Comparison of ENCODE assay signal across 29 cellular contexts in genomic region chr9:96363175-96363967, GRCh38.
"Had no signal": no experiment of that assay in that cellular context is flagged by ENCODE, and none has a peak within 500 bp of the region (broad histone marks: within the 10 kb centered on the region; RNA-seq: fewer than 3 reads in every experiment).

No MANE protein-coding gene starts in this region.

- H2AFZ ChIP-seq: hepatocyte had no signal

- H3K4me3 ChIP-seq: colonic mucosa, hepatocyte, left lung, lung, thyroid gland, upper lobe of right lung had no signal

- H3K27ac ChIP-seq: brain microvascular endothelial cell, colonic mucosa, epithelial cell of prostate, foreskin keratinocyte, hepatocyte, left lung, thyroid gland, upper lobe of right lung, WERI-Rb-1 had no signal

- DNase-seq: activated CD4-positive, alpha-beta T cell treated with anti-CD3 and anti-CD28 coated beads, Interleukin-2, amount 10 ng/mL, durations not matched to agents 7 days and 5 days; activated CD4-positive, CD25-positive, alpha-beta regulatory T cell treated with anti-CD3 and anti-CD28 coated beads, Interleukin-2, amount 50 U/mL, for 72 hours; activated CD8-positive, alpha-beta T cell treated with anti-CD3 and anti-CD28 coated beads, Interleukin-2, amount 10 ng/mL, durations not matched to agents 7 days and 5 days; activated gamma-delta T cell treated with Interleukin-2 at 50 U/mL for 16 hours; activated T-cell treated with anti-CD3 and anti-CD28 coated beads, Interleukin-2, amount 50 U/mL, for 1 hour; aorta; brain microvascular endothelial cell; colonic mucosa; foreskin keratinocyte; glutamatergic neuron; immature natural killer cell; kidney glomerular epithelial cell; left lung; natural killer cell; stimulated activated CD4-positive, alpha-beta T cell treated with anti-CD3 and anti-CD28 coated beads, Interleukin-12 subunit alpha, Interleukin-12 subunit beta, amount 100 ng/mL, for 4 hours; stimulated activated CD4-positive, alpha-beta T cell treated with anti-CD3 and anti-CD28 coated beads, Interleukin-4, amount 100 ng/mL, for 4 hours; substantia nigra; T-cell; thyroid gland; upper lobe of right lung; WERI-Rb-1 had no signal

- H3K4me3 Mint-ChIP-seq: activated CD4-positive, alpha-beta T cell treated with anti-CD3 and anti-CD28 coated beads, Interleukin-2, amount 10 ng/mL, durations not matched to agents 7 days and 5 days; activated CD8-positive, alpha-beta T cell treated with anti-CD3 and anti-CD28 coated beads, Interleukin-2, amount 10 ng/mL, durations not matched to agents 7 days and 5 days; activated naive CD4-positive, alpha-beta T cell treated with anti-CD3 and anti-CD28 coated beads, Interleukin-2, amount 50 U/mL, for 24 hours; immature natural killer cell; mesothelial cell of epicardium; natural killer cell; stimulated activated naive CD8-positive, alpha-beta T cell treated with anti-CD3 and anti-CD28 coated beads, Interleukin-15, Interleukin-2, amounts not matched to agents 100 ng/mL and 50 ng/mL, for 24 hours; T-cell had no signal

- FAIRE-seq: TTC549 had no signal

- H3K4me2 ChIP-seq: hepatocyte had no signal

- H3K27ac Mint-ChIP-seq: activated CD4-positive, alpha-beta T cell treated with anti-CD3 and anti-CD28 coated beads, Interleukin-2, amount 10 ng/mL, durations not matched to agents 7 days and 5 days; activated CD8-positive, alpha-beta T cell treated with anti-CD3 and anti-CD28 coated beads, Interleukin-2, amount 10 ng/mL, durations not matched to agents 7 days and 5 days; activated naive CD4-positive, alpha-beta T cell treated with anti-CD3 and anti-CD28 coated beads, Interleukin-2, amount 50 U/mL, for 24 hours; immature natural killer cell; mesothelial cell of epicardium; natural killer cell; progenitor cell of endocrine pancreas; stimulated activated naive CD8-positive, alpha-beta T cell treated with anti-CD3 and anti-CD28 coated beads, Interleukin-15, Interleukin-2, amounts not matched to agents 100 ng/mL and 50 ng/mL, for 24 hours; T-cell had no signal

- H3K27me3 ChIP-seq: brain microvascular endothelial cell, colonic mucosa, foreskin keratinocyte, hepatocyte, left lung, thyroid gland, upper lobe of right lung had no signal

- H3K4me1 Mint-ChIP-seq: activated CD4-positive, alpha-beta T cell treated with anti-CD3 and anti-CD28 coated beads, Interleukin-2, amount 10 ng/mL, durations not matched to agents 7 days and 5 days; activated naive CD4-positive, alpha-beta T cell treated with anti-CD3 and anti-CD28 coated beads, Interleukin-2, amount 50 U/mL, for 24 hours; immature natural killer cell; mesothelial cell of epicardium; natural killer cell; T-cell had no signal

- H3K27me3 Mint-ChIP-seq: activated CD4-positive, alpha-beta T cell treated with anti-CD3 and anti-CD28 coated beads, Interleukin-2, amount 10 ng/mL, durations not matched to agents 7 days and 5 days; activated naive CD4-positive, alpha-beta T cell treated with anti-CD3 and anti-CD28 coated beads, Interleukin-2, amount 50 U/mL, for 24 hours; progenitor cell of endocrine pancreas; stimulated activated naive CD8-positive, alpha-beta T cell treated with anti-CD3 and anti-CD28 coated beads, Interleukin-15, Interleukin-2, amounts not matched to agents 100 ng/mL and 50 ng/mL, for 24 hours; T-cell had no signal

- H3K36me3 ChIP-seq: colonic mucosa, WERI-Rb-1 had no signal

- ATAC-seq: activated CD8-positive, alpha-beta T cell treated with anti-CD3 and anti-CD28 coated beads, Interleukin-2, amount 10 ng/mL, durations not matched to agents 7 days and 5 days; foreskin keratinocyte; left lung; natural killer cell; T-cell; upper lobe of right lung had no signal

- H3K9me3 ChIP-seq: colonic mucosa, left lung, thyroid gland, upper lobe of right lung had no signal

- H3K4me1 ChIP-seq: colonic mucosa, foreskin keratinocyte, left lung, thyroid gland, upper lobe of right lung had no signal

- H3K9me3 Mint-ChIP-seq: activated CD4-positive, alpha-beta T cell treated with anti-CD3 and anti-CD28 coated beads, Interleukin-2, amount 10 ng/mL, durations not matched to agents 7 days and 5 days; activated naive CD4-positive, alpha-beta T cell treated with anti-CD3 and anti-CD28 coated beads, Interleukin-2, amount 50 U/mL, for 24 hours; immature natural killer cell; natural killer cell; stimulated activated naive CD8-positive, alpha-beta T cell treated with anti-CD3 and anti-CD28 coated beads, Interleukin-15, Interleukin-2, amounts not matched to agents 100 ng/mL and 50 ng/mL, for 24 hours; T-cell had no signal
